Comparison of ENCODE assay signal across 8 cellular contexts in the genomic region with DNA sequence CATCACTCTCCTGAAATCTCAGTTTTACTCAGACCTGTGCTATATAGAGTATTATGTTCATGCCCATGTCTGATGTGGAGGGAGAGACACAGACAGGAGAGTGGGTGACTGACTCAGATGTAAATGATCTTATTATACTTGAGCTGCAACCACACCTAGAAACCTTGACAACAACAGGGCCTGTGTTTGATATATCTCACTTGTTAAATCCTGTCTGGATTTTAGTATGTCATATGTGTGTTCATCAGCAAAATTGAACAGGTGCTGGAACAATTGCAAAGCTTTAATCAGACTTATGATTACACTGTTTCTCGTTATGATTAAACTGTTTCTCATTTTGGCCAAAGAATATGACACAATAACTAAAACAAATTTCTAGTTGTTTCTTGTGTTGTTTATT. TPM values are rescaled to one million over a fixed set of nuclear protein-coding genes. Genes with fewer than 3 reads are reported as not detected.
DNase-seq lines count a peak whose midpoint lies in the region; ATAC-seq and TF ChIP-seq lines count a peak whose summit lies in the region.
"Had no signal": no experiment of that assay in that cellular context is flagged by ENCODE, and none has a peak within 500 bp of the region (broad histone marks: within the 10 kb centered on the region; RNA-seq: fewer than 3 reads in every experiment).

No MANE protein-coding gene starts in this region.

- H2AFZ ChIP-seq in KMS-11 (ENCODE audit: low read depth): no peak overlapping the region

- CTCF ChIA-PET in GM10248 (lab: Yijun Ruan, JAX): interaction anchor here (1.0 to 1.8 kb wide), 6 partner anchors 11 to 55 kb away, joined by 3 to 5 read pairs (median 4); partner anchors contain the start of gene DIP2B
- CTCF ChIA-PET in activated naive CD4-positive, alpha-beta T cell treated with anti-CD3 and anti-CD28 coated beads, Interleukin-2, amount 10 ng/mL, durations not matched to agents 7 days and 5 days (lab: Charles Lee): no interaction called here

- 0 out of 2 replicates have a peak, but pooled peaks cover 6% of the 10 kb centered on the region for H4K20me1 ChIP-seq in KMS-11 (ENCODE audit: insufficient read depth)

- no peak overlapping the region for H3K4me3 Mint-ChIP-seq in activated naive CD4-positive, alpha-beta T cell treated with anti-CD3 and anti-CD28 coated beads, Interleukin-2, amount 10 ng/mL, durations not matched to agents 7 days and 5 days

- peak overlapping the region; percentile 15; the same call in 1 of the 2 replicates for H3K27ac ChIP-seq in KMS-11

- DNase-seq in GM10248 (ENCODE audit: extremely low spot score): peak; percentile 29
- DNase-seq in activated naive CD4-positive, alpha-beta T cell treated with anti-CD3 and anti-CD28 coated beads, Interleukin-2, amount 10 ng/mL, durations not matched to agents 7 days and 5 days: no peak
- DNase-seq in myocyte (ENCODE audit: low read depth): peak; percentile 69
- DNase-seq in GM19238 (ENCODE audit: insufficient read length, low spot score): no peak
- no peak for DNase-seq in cortex of kidney (lab: John Stamatoyannopoulos, UW)

- no peak overlapping the region for H3K9ac ChIP-seq in KMS-11

- no peak for TF ChIP-seq CTCF in GM10248 (IDR thresholded peaks at IDR 0.05; ENCODE audit: control extremely low read depth, extremely low read depth, low read depth, missing control alignments)
- TF ChIP-seq CTCF in KMS-11 (conservative IDR thresholded peaks at IDR 0.05; ENCODE audit: low read depth, low read length): no peak

- H3K36me3 ChIP-seq in KMS-11 (ENCODE audit: insufficient read depth): no peaks in the 10 kb centered on the region

- no peak overlapping the region for H3K4me3 ChIP-seq in KMS-11 (IDR thresholded peaks at IDR 0.05; ENCODE audit: insufficient read depth, low read depth, low read length)

- H3K79me2 ChIP-seq in KMS-11 (ENCODE audit: insufficient read depth, low read depth): 0 out of 2 replicates have a peak, but pooled peaks cover 5% of the 10 kb centered on the region

- peak overlapping the region; percentile 56 for H3K27ac Mint-ChIP-seq in activated naive CD4-positive, alpha-beta T cell treated with anti-CD3 and anti-CD28 coated beads, Interleukin-2, amount 10 ng/mL, durations not matched to agents 7 days and 5 days

- no peaks in the 10 kb centered on the region for H3K9me3 Mint-ChIP-seq in activated naive CD4-positive, alpha-beta T cell treated with anti-CD3 and anti-CD28 coated beads, Interleukin-2, amount 10 ng/mL, durations not matched to agents 7 days and 5 days
- H3K9me3 Mint-ChIP-seq: IgD-negative memory B cell had no signal

- peaks cover 27% of the 10 kb centered on the region for H3K4me1 Mint-ChIP-seq in activated naive CD4-positive, alpha-beta T cell treated with anti-CD3 and anti-CD28 coated beads, Interleukin-2, amount 10 ng/mL, durations not matched to agents 7 days and 5 days

- no peak for ATAC-seq in HG03196 (IDR thresholded peaks at IDR 0.05; ENCODE audit: unreplicated experiment)

- no peaks in the 10 kb centered on the region for H3K27me3 ChIP-seq in KMS-11 (ENCODE audit: insufficient read depth, low read depth)

- peaks cover 18% of the 10 kb centered on the region for H3K4me1 ChIP-seq in KMS-11 (ENCODE audit: low read depth, poor library complexity, severe bottlenecking)

- no peak overlapping the region for H3K4me2 ChIP-seq in KMS-11

- H3K27me3 Mint-ChIP-seq in activated naive CD4-positive, alpha-beta T cell treated with anti-CD3 and anti-CD28 coated beads, Interleukin-2, amount 10 ng/mL, durations not matched to agents 7 days and 5 days: no peaks in the 10 kb centered on the region
- H3K27me3 Mint-ChIP-seq: IgD-negative memory B cell had no signal

- peaks cover 23% of the 10 kb centered on the region for H3K36me3 Mint-ChIP-seq in activated naive CD4-positive, alpha-beta T cell treated with anti-CD3 and anti-CD28 coated beads, Interleukin-2, amount 10 ng/mL, durations not matched to agents 7 days and 5 days

- POLR2A ChIA-PET in GM10248 (lab: Yijun Ruan, JAX): no interaction called here

RNA-seq across cellular contexts. Expression of gene DIP2B, which starts 37.7 kb away (rescaled TPM):
- total RNA-seq in myocyte: 20.4 and 25.3 TPM in 2 replicates
- polyA plus RNA-seq in myocyte (2012): 9.6 TPM

Comparison
In these comparisons a context has a peak if more than half of its experiments do, and no peak if none do; other contexts are left out.
1. DNase-seq: peak in GM10248 (single experiment) and myocyte (single experiment); none in activated naive CD4-positive, alpha-beta T cell treated with anti-CD3 and anti-CD28 coated beads, Interleukin-2, amount 10 ng/mL, durations not matched to agents 7 days and 5 days (single experiment), GM19238 (single experiment) and cortex of kidney (single experiment).